Comparison of ENCODE assay signal across 37 cellular contexts in the genomic region with DNA sequence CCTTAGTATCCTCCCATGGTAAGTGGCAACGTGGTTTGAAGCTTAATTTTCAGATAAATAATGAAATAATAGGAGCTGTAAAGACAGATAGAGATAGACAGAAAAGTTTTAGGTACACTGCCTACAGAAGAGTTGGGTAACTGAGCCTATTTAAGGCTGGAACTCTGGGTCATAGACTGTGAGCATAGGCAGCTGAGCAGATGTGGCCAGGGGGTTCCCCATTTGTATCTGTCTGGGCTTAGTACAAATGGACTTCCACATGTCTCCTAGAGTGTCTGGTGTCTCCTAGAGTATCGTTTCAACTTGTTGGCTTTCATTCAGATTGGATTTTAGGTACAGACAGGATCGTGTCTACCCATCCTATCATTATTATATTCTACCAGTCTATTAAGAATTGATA.
"Had no signal": no experiment of that assay in that cellular context is flagged by ENCODE, and none has a peak within 500 bp of the region (broad histone marks: within the 10 kb centered on the region; RNA-seq: fewer than 3 reads in every experiment).

No MANE protein-coding gene starts in this region.

- H3K36me3 ChIP-seq: adrenal gland, ascending aorta, cardiac muscle cell, WERI-Rb-1 had no signal

- ATAC-seq: activated CD8-positive, alpha-beta T cell treated with anti-CD3 and anti-CD28 coated beads for 36 hours; activated naive CD4-positive, alpha-beta T cell treated with anti-CD3 and anti-CD28 coated beads, Interleukin-2, amount 50 U/mL, for 72 hours; activated T-cell treated with anti-CD3 and anti-CD28 coated beads, Interleukin-2, amount 50 U/mL, for 4 hours; activated T-cell treated with anti-CD3 and anti-CD28 coated beads, Interleukin-2, amount 50 U/mL, for 72 hours; activated T-helper 17 cell treated with anti-CD3 and anti-CD28 coated beads, Interleukin-2, amount 50 U/mL, for 72 hours; WTC11 had no signal

- H3K27ac Mint-ChIP-seq: activated CD4-positive, alpha-beta memory T cell treated with anti-CD3 and anti-CD28 coated beads for 36 hours; activated CD4-positive, alpha-beta T cell treated with anti-CD3 and anti-CD28 coated beads, Interleukin-2, amount 10 ng/mL, durations not matched to agents 24 days and 14 days; activated CD8-positive, alpha-beta T cell treated with anti-CD3 and anti-CD28 coated beads for 36 hours; activated naive CD4-positive, alpha-beta T cell treated with anti-CD3 and anti-CD28 coated beads for 36 hours; activated naive CD4-positive, alpha-beta T cell treated with anti-CD3 and anti-CD28 coated beads, Interleukin-2, amount 50 U/mL, for 72 hours; activated naive CD8-positive, alpha-beta T cell treated with anti-CD3 and anti-CD28 coated beads for 36 hours; activated T-cell treated with anti-CD3 and anti-CD28 coated beads, Interleukin-2, amount 50 U/mL, for 72 hours; activated T-helper 1 cell treated with anti-CD3 and anti-CD28 coated beads, Interleukin-12 subunit alpha, Interleukin-12 subunit beta, Interleukin-2, Interleukin-4 antibody, amounts not matched to agents 30 ng/mL and 10 ng/mL and 1 ng/mL, durations not matched to agents 14 hours and 24 hours and 36 hours; activated T-helper 17 cell treated with anti-CD3 and anti-CD28 coated beads, Interleukin-2, amount 50 U/mL, for 72 hours; brain; T-helper 1 cell treated with Interleukin-12 subunit alpha and Interleukin-12 subunit beta and Interleukin-4 antibody, amounts not matched to agents 30 μg/mL and 1 μg/mL, for 36 hours; T-helper 2 cell treated with Interferon-gamma antibody and Interleukin-4, amounts not matched to agents 5 μg/mL and 100 μg/mL, for 36 hours; WTC11 had no signal

- H3K4me1 ChIP-seq: adrenal gland, ascending aorta had no signal

- H3K9me3 ChIP-seq: adrenal gland, ascending aorta had no signal

- H3K27me3 ChIP-seq: adrenal gland, ascending aorta, cardiac muscle cell had no signal

- H3K4me1 Mint-ChIP-seq: activated CD4-positive, alpha-beta T cell treated with anti-CD3 and anti-CD28 coated beads, Interleukin-2, amount 10 ng/mL, durations not matched to agents 24 days and 14 days; activated naive CD8-positive, alpha-beta T cell treated with anti-CD3 and anti-CD28 coated beads for 36 hours; activated T-helper 17 cell treated with anti-CD3 and anti-CD28 coated beads, Interleukin-2, amount 50 U/mL, for 72 hours; central memory CD8-positive, alpha-beta T cell; WTC11 had no signal

- H3K9me3 Mint-ChIP-seq: activated CD4-positive, alpha-beta T cell treated with anti-CD3 and anti-CD28 coated beads, Interleukin-2, amount 10 ng/mL, durations not matched to agents 24 days and 14 days; activated T-helper 1 cell treated with anti-CD3 and anti-CD28 coated beads, Interleukin-12 subunit alpha, Interleukin-12 subunit beta, Interleukin-2, Interleukin-4 antibody, amounts not matched to agents 30 ng/mL and 10 ng/mL and 1 ng/mL, durations not matched to agents 14 hours and 24 hours and 36 hours had no signal

- H3K4me3 ChIP-seq: adrenal gland, ascending aorta, cardiac muscle cell had no signal

- H3K4me3 Mint-ChIP-seq: activated CD4-positive, alpha-beta memory T cell treated with anti-CD3 and anti-CD28 coated beads for 36 hours; activated CD4-positive, alpha-beta T cell treated with anti-CD3 and anti-CD28 coated beads, Interleukin-2, amount 10 ng/mL, durations not matched to agents 24 days and 14 days; activated CD8-positive, alpha-beta T cell treated with anti-CD3 and anti-CD28 coated beads for 36 hours; activated naive CD4-positive, alpha-beta T cell treated with anti-CD3 and anti-CD28 coated beads for 36 hours; activated naive CD8-positive, alpha-beta T cell treated with anti-CD3 and anti-CD28 coated beads for 36 hours; activated T-cell treated with anti-CD3 and anti-CD28 coated beads, Interleukin-2, amount 50 U/mL, for 4 hours; activated T-cell treated with anti-CD3 and anti-CD28 coated beads, Interleukin-2, amount 50 U/mL, for 72 hours; activated T-helper 1 cell treated with anti-CD3 and anti-CD28 coated beads, Interleukin-12 subunit alpha, Interleukin-12 subunit beta, Interleukin-2, Interleukin-4 antibody, amounts not matched to agents 30 ng/mL and 10 ng/mL and 1 ng/mL, durations not matched to agents 14 hours and 24 hours and 36 hours; activated T-helper 17 cell treated with anti-CD3 and anti-CD28 coated beads, Interleukin-2, amount 50 U/mL, for 72 hours; brain; central memory CD8-positive, alpha-beta T cell; T-helper 1 cell treated with Interleukin-12 subunit alpha and Interleukin-12 subunit beta and Interleukin-4 antibody, amounts not matched to agents 30 μg/mL and 1 μg/mL, for 36 hours; T-helper 2 cell treated with Interferon-gamma antibody and Interleukin-4, amounts not matched to agents 5 μg/mL and 100 μg/mL, for 36 hours; WTC11 had no signal

- H3K27ac ChIP-seq: adrenal gland, ascending aorta, cardiac muscle cell, WERI-Rb-1 had no signal

- DNase-seq: activated CD4-positive, alpha-beta memory T cell treated with anti-CD3 and anti-CD28 coated beads for 36 hours; activated CD4-positive, alpha-beta T cell treated with anti-CD3 and anti-CD28 coated beads for 4 hours; activated CD4-positive, alpha-beta T cell treated with anti-CD3 and anti-CD28 coated beads, Interleukin-2, amount 10 ng/mL, durations not matched to agents 24 days and 14 days; activated CD4-positive, alpha-beta T cell treated with anti-CD3 and anti-CD28 coated beads, Interleukin-2, amount 50 U/mL, for 1 hour; activated CD4-positive, alpha-beta T cell treated with anti-CD3 and anti-CD28 coated beads, Interleukin-2, amount 50 U/mL, for 4 hours; activated CD4-positive, CD25-positive, alpha-beta regulatory T cell treated with anti-CD3 and anti-CD28 coated beads, Interleukin-2, amount 50 U/mL, for 72 hours; activated CD8-positive, alpha-beta memory T cell treated with anti-CD3 and anti-CD28 coated beads, Interleukin-2, amount 50 U/mL, for 4 hours; activated CD8-positive, alpha-beta T cell treated with anti-CD3 and anti-CD28 coated beads for 36 hours; activated effector memory CD4-positive, alpha-beta T cell treated with anti-CD3 and anti-CD28 coated beads, Interleukin-2, amount 50 U/mL, for 16 hours; activated gamma-delta T cell treated with Interleukin-2 at 50 U/mL for 16 hours; activated naive CD4-positive, alpha-beta T cell; activated naive CD4-positive, alpha-beta T cell treated with anti-CD3 and anti-CD28 coated beads for 36 hours; activated naive CD4-positive, alpha-beta T cell treated with anti-CD3 and anti-CD28 coated beads, Interleukin-2, amount 50 U/mL, for 16 hours; activated naive CD8-positive, alpha-beta T cell treated with anti-CD3 and anti-CD28 coated beads for 36 hours; activated T-cell treated with anti-CD3 and anti-CD28 coated beads for 4 hours; activated T-cell treated with anti-CD3 and anti-CD28 coated beads, Interleukin-2, amount 50 U/mL, for 1 hour; activated T-cell treated with anti-CD3 and anti-CD28 coated beads, Interleukin-2, amount 50 U/mL, for 4 hours; activated T-cell treated with anti-CD3 and anti-CD28 coated beads, Interleukin-2, amount 50 U/mL, for 72 hours; adrenal gland; amniotic stem cell; anterior cingulate cortex; caudate nucleus; cerebellar nuclear complex; T-helper 1 cell; T-helper 2 cell; T-helper 9 cell; WERI-Rb-1 had no signal

- H3K27me3 Mint-ChIP-seq: activated CD4-positive, alpha-beta memory T cell treated with anti-CD3 and anti-CD28 coated beads for 36 hours; activated CD4-positive, alpha-beta T cell treated with anti-CD3 and anti-CD28 coated beads, Interleukin-2, amount 10 ng/mL, durations not matched to agents 24 days and 14 days; activated CD8-positive, alpha-beta T cell treated with anti-CD3 and anti-CD28 coated beads for 36 hours; activated naive CD8-positive, alpha-beta T cell treated with anti-CD3 and anti-CD28 coated beads for 36 hours; activated T-helper 17 cell treated with anti-CD3 and anti-CD28 coated beads, Interleukin-2, amount 50 U/mL, for 72 hours; brain; central memory CD8-positive, alpha-beta T cell had no signal

- H3K36me3 Mint-ChIP-seq: activated CD4-positive, alpha-beta memory T cell treated with anti-CD3 and anti-CD28 coated beads for 36 hours; activated naive CD4-positive, alpha-beta T cell treated with anti-CD3 and anti-CD28 coated beads, Interleukin-2, amount 50 U/mL, for 72 hours; activated naive CD8-positive, alpha-beta T cell treated with anti-CD3 and anti-CD28 coated beads for 36 hours; brain; WTC11 had no signal
